Comparison of ENCODE assay signal across 18 cellular contexts in genomic region chr5:33489481-33490067, GRCh38. TPM values are rescaled to one million over a fixed set of nuclear protein-coding genes. Genes with fewer than 3 reads are reported as not detected.
A peak's percentile ranks its signal among the peaks of the same experiment; 100 is the strongest.
DNase-seq lines count a peak whose midpoint lies in the region; ATAC-seq, FAIRE-seq and TF ChIP-seq lines count a peak whose summit lies in the region.
"Had no signal": no experiment of that assay in that cellular context is flagged by ENCODE, and none has a peak within 500 bp of the region (broad histone marks: within the 10 kb centered on the region; RNA-seq: fewer than 3 reads in every experiment).

No MANE protein-coding gene starts in this region.

- POLR2A ChIA-PET in A549 (lab: Yijun Ruan, JAX) (no interaction called here), WTC11 (lab: Charles Lee) (no interaction called here)

- no peaks in the 10 kb centered on the region for H3K27me3 Mint-ChIP-seq in WTC11 (ENCODE audit: low read depth)
- H3K27me3 Mint-ChIP-seq: B cell had no signal

- H3K4me1 ChIP-seq in A549 (no peaks in the 10 kb centered on the region), esophagus muscularis mucosa (peaks cover 0 to 10% (median 7%) of the 10 kb centered on the region in 4 donors)

- WGBS in A549 (ENCODE audit: missing lambda C conversion rate): 77% methylated on average over 6 of the region's 6 CpGs
- WGBS in esophagus muscularis mucosa: 96% methylated on average over 6 of the region's 6 CpGs

- TF ChIP-seq CTCF in A549 (IDR thresholded peaks at IDR 0.05): no peak
- no peak for TF ChIP-seq CTCF in WTC11 (IDR thresholded peaks at IDR 0.05)
- TF ChIP-seq CTCF in esophagus muscularis mucosa (IDR thresholded peaks at IDR 0.05): no peak

- TF ChIP-seq POLR2A in A549 (IDR thresholded peaks at IDR 0.05; ENCODE audit: low read length): no peak
- TF ChIP-seq POLR2A in esophagus muscularis mucosa (IDR thresholded peaks at IDR 0.05; ENCODE audit: low read depth): no peak

- intact Hi-C loops in esophagus muscularis mucosa (cut with DNase I): no loop called here

- H3K27ac Mint-ChIP-seq in WTC11: no peak overlapping the region
- H3K27ac Mint-ChIP-seq: B cell; CD8-positive, alpha-beta T cell; GM23338 had no signal

- H3K4me2 ChIP-seq in A549: no peak overlapping the region
- H3K4me2 ChIP-seq: BLaER1 treated with 17β-estradiol and CSF1 and Interleukin-3, amounts not matched to agents 10 nM and 100 nM; GM23338 had no signal

- FAIRE-seq in A549 (lab: Jason Lieb, UNC) (no peak), urothelium cell line (lab: Jason Lieb, UNC) (peak; percentile 27)

- H3K27me3 ChIP-seq in esophagus muscularis mucosa: no peaks in the 10 kb centered on the region
- H3K27me3 ChIP-seq: BLaER1 treated with 17β-estradiol and CSF1 and Interleukin-3, amounts not matched to agents 10 nM and 100 nM had no signal

- peaks cover 20% of the 10 kb centered on the region for H3K9me3 Mint-ChIP-seq in WTC11
- H3K9me3 Mint-ChIP-seq: CD8-positive, alpha-beta T cell had no signal

- no peak for TF ChIP-seq EP300 in A549 (IDR thresholded peaks at IDR 0.05)
- no peak for TF ChIP-seq EP300 in esophagus muscularis mucosa (IDR thresholded peaks at IDR 0.05)

- H3K27ac ChIP-seq in A549 (no peak overlapping the region), esophagus muscularis mucosa (replicated peaks in 1 of 4) (no peak overlapping the region)
- H3K27ac ChIP-seq: BLaER1 treated with 17β-estradiol and CSF1 and Interleukin-3, amounts not matched to agents 10 nM and 100 nM had no signal

- no peak for TF ChIP-seq RAD21 in A549 (conservative IDR thresholded peaks at IDR 0.05 in 1 of 2, IDR thresholded peaks at IDR 0.05 in 1 of 2)

- H3K9me3 ChIP-seq in A549 (no peaks in the 10 kb centered on the region), esophagus muscularis mucosa (no peaks in the 10 kb centered on the region)

- no peak overlapping the region for H3K4me3 Mint-ChIP-seq in WTC11
- H3K4me3 Mint-ChIP-seq: B cell; CD8-positive, alpha-beta T cell; GM23338 had no signal

- H3K4me1 Mint-ChIP-seq in WTC11: peaks cover 61% of the 10 kb centered on the region
- H3K4me1 Mint-ChIP-seq: B cell had no signal

- H3K4me3 ChIP-seq in A549 (no peak overlapping the region), esophagus muscularis mucosa (no peak overlapping the region)
- H3K4me3 ChIP-seq: BLaER1 treated with 17β-estradiol and CSF1 and Interleukin-3, amounts not matched to agents 10 nM and 100 nM; GM23338; HAP-1 had no signal

- ATAC-seq in A549 (no peak), WTC11 (peak; percentile 33), HG03097 (IDR thresholded peaks at IDR 0.05; ENCODE audit: low FRiP score, unreplicated experiment) (no peak), GM21529 (IDR thresholded peaks at IDR 0.05; ENCODE audit: unreplicated experiment) (no peak)
- ATAC-seq: CD8-positive, alpha-beta T cell; GM23338 had no signal

- peaks cover 6% of the 10 kb centered on the region for H3K36me3 Mint-ChIP-seq in WTC11
- H3K36me3 Mint-ChIP-seq: CD8-positive, alpha-beta T cell had no signal

- DNase-seq in A549 (ENCODE audit: low read depth in 1 of 2, low spot score in 1 of 2) (no peak), WTC11 (ENCODE audit: low spot score) (no peak), esophagus muscularis mucosa (ENCODE audit: extremely low spot score) (peak; percentile 14), urothelium cell line (ENCODE audit: low spot score) (no peak), HK-2 (ENCODE audit: unreplicated experiment) (no peak)
- DNase-seq: 8988T; Calu3; CD8-positive, alpha-beta T cell; DMS79 treated with DMSO at 0.1 percent for 48 hours; GF-D8; IMR-90; KBM-7 had no signal

- no peaks in the 10 kb centered on the region for H3K36me3 ChIP-seq in esophagus muscularis mucosa
- H3K36me3 ChIP-seq: BLaER1 treated with 17β-estradiol and CSF1 and Interleukin-3, amounts not matched to agents 10 nM and 100 nM; HAP-1 had no signal

- CTCF ChIA-PET in A549 (lab: Yijun Ruan, JAX) (interaction anchor here (0.7 to 1.0 kb wide), 2 partner anchors 9 to 481 kb away, joined by 3 to 4 read pairs; no protein-coding TSS in a partner anchor), WTC11 (lab: Charles Lee) (interaction anchor here (1.7 kb wide), 1 partner anchor 99 kb away, joined by 6 read pairs; no protein-coding TSS in a partner anchor)

TF ChIP-seq in A549, 52 proteins besides CTCF, POLR2A, EP300 and RAD21:
- TF ChIP-seq MYC (IDR thresholded peaks at IDR 0.05; ENCODE audit: borderline replicate concordance, low read length) (no peak), ZC3H11A (IDR thresholded peaks at IDR 0.05) (peak; percentile 64)

TF ChIP-seq in WTC11, 78 proteins besides CTCF, POLR2A, EP300 and RAD21:
- no peak for TF ChIP-seq FOXJ3 (CRISPR knock-in tag; IDR thresholded peaks at IDR 0.05; ENCODE audit: borderline replicate concordance)
- no peak for TF ChIP-seq ZNF219 (CRISPR knock-in tag; IDR thresholded peaks at IDR 0.05; ENCODE audit: borderline replicate concordance)
- TF ChIP-seq FOXK1 (CRISPR knock-in tag; IDR thresholded peaks at IDR 0.05): no peak

RNA-seq across cellular contexts. Expression of gene TARS1, which starts 48.8 kb away (rescaled TPM):
- polyA plus RNA-seq in A549 (2011; rRNA removed) (247 and 398 TPM in 2 replicates), A549 (2017; fragmentation: RNase III; extraction: RNeasy Plus Mini Kit Qiagen cat#74134 plus additional on column Dnase treatment) (287 to 324 TPM (median 293 TPM) in 3 replicates)
- 69.3 and 74.2 TPM in 2 replicates for polyA plus RNA-seq in A549 (2012; cell fraction: cytosol; rRNA removed)
- 42.7 and 63.1 TPM in 2 replicates for polyA plus RNA-seq in A549 (2012; cell fraction: nucleus; rRNA removed)
- 107 and 116 TPM in 2 replicates for polyA minus RNA-seq in A549 (2011; rRNA and poly(A)+ RNA removed)
- total RNA-seq in WTC11 (2021) (253 to 304 TPM (median 256 TPM) in 3 replicates), esophagus muscularis mucosa (10 to 100 TPM; 76.7 to 98.4 (median 85.7) TPM)
